13 cellular contexts compared by ENCODE assay signal in genomic region chr5:28748446-28748845, GRCh38.
"Had no signal": no experiment of that assay in that cellular context is flagged by ENCODE, and none has a peak within 500 bp of the region (broad histone marks: within the 10 kb centered on the region; RNA-seq: fewer than 3 reads in every experiment).

No MANE protein-coding gene starts in this region.

- H3K4me1 Mint-ChIP-seq: activated B cell treated with CpG ODN at 0.5 μM for 24 hours; activated CD4-positive, alpha-beta T cell treated with anti-CD3 and anti-CD28 coated beads, Interleukin-2, amount 10 ng/mL, durations not matched to agents 7 days and 5 days; activated naive CD4-positive, alpha-beta T cell treated with anti-CD3 and anti-CD28 coated beads, Interleukin-2, amount 50 U/mL, for 24 hours; memory B cell had no signal

- H3K36me3 ChIP-seq: left lung, ovary, uterus had no signal

- H3K4me3 ChIP-seq: dorsolateral prefrontal cortex, left lung, ovary, uterus had no signal

- DNase-seq: activated B cell treated with CpG ODN at 0.5 μM for 24 hours; activated CD4-positive, alpha-beta T cell treated with anti-CD3 and anti-CD28 coated beads, Interleukin-2, amount 10 ng/mL, durations not matched to agents 7 days and 5 days; amniotic stem cell; dorsolateral prefrontal cortex; head of caudate nucleus; left lung; ovary; stimulated activated CD4-positive, alpha-beta T cell treated with anti-CD3 and anti-CD28 coated beads, Interleukin-4, amount 100 ng/mL, for 1 hour; uterus had no signal

- H3K27me3 Mint-ChIP-seq: activated B cell treated with CpG ODN at 0.5 μM for 24 hours; activated CD4-positive, alpha-beta T cell treated with anti-CD3 and anti-CD28 coated beads, Interleukin-2, amount 10 ng/mL, durations not matched to agents 7 days and 5 days; activated naive CD4-positive, alpha-beta T cell treated with anti-CD3 and anti-CD28 coated beads, Interleukin-2, amount 50 U/mL, for 24 hours; memory B cell had no signal

- H3K4me1 ChIP-seq: left lung, uterus had no signal

- H3K27me3 ChIP-seq: dorsolateral prefrontal cortex, left lung, ovary, uterus had no signal

- FAIRE-seq: bronchial epithelial cell had no signal

- H3K4me3 Mint-ChIP-seq: activated B cell treated with CpG ODN at 0.5 μM for 24 hours; activated CD4-positive, alpha-beta T cell treated with anti-CD3 and anti-CD28 coated beads, Interleukin-2, amount 10 ng/mL, durations not matched to agents 7 days and 5 days; activated naive CD4-positive, alpha-beta T cell treated with anti-CD3 and anti-CD28 coated beads, Interleukin-2, amount 50 U/mL, for 24 hours; memory B cell; T-helper 1 cell treated with Interleukin-12 subunit alpha and Interleukin-12 subunit beta and Interleukin-4 antibody, amounts not matched to agents 30 μg/mL and 1 μg/mL, for 36 hours had no signal

- H3K27ac ChIP-seq: dorsolateral prefrontal cortex, left lung, ovary, uterus had no signal

- H3K36me3 Mint-ChIP-seq: activated naive CD4-positive, alpha-beta T cell treated with anti-CD3 and anti-CD28 coated beads, Interleukin-2, amount 50 U/mL, for 24 hours; memory B cell had no signal

- H3K27ac Mint-ChIP-seq: activated B cell treated with CpG ODN at 0.5 μM for 24 hours; activated CD4-positive, alpha-beta T cell treated with anti-CD3 and anti-CD28 coated beads, Interleukin-2, amount 10 ng/mL, durations not matched to agents 7 days and 5 days; activated naive CD4-positive, alpha-beta T cell treated with anti-CD3 and anti-CD28 coated beads, Interleukin-2, amount 50 U/mL, for 24 hours; memory B cell; T-helper 1 cell treated with Interleukin-12 subunit alpha and Interleukin-12 subunit beta and Interleukin-4 antibody, amounts not matched to agents 30 μg/mL and 1 μg/mL, for 36 hours had no signal

- H3K9me3 ChIP-seq: ovary, uterus had no signal
